In genomic region chr1:12179111-12179519, GRCh38 we compare ENCODE assay signal across 8 cellular contexts. TPM values are rescaled to one million over a fixed set of nuclear protein-coding genes. Genes with fewer than 3 reads are reported as not detected.
A peak's percentile ranks its signal among the peaks of the same experiment; 100 is the strongest.
DNase-seq lines count a peak whose midpoint lies in the region; ATAC-seq and TF ChIP-seq lines count a peak whose summit lies in the region.

No MANE protein-coding gene starts in this region.

- H3K27me3 ChIP-seq in breast epithelium (no peaks in the 10 kb centered on the region), prostate gland (replicated peaks; ENCODE audit: insufficient read depth) (peaks cover 2% of the 10 kb centered on the region)

- DNase-seq in breast epithelium (ENCODE audit: low spot score in 2 of 2) (no peak), MCF 10A (ENCODE audit: unreplicated experiment) (no peak), prostate gland (ENCODE audit: low spot score) (no peak), dedifferentiated amniotic fluid mesenchymal stem cell (ENCODE audit: extremely low spot score) (no peak)
- DNase-seq in stimulated activated naive CD8-positive, alpha-beta T cell treated with anti-CD3 and anti-CD28 coated beads, Interleukin-15, amount 100 ng/mL, for 72 hours: peak; percentile 73 to 88

- no peaks in the 10 kb centered on the region for H3K9me3 Mint-ChIP-seq in MCF 10A (ENCODE audit: unreplicated experiment)
- no peaks in the 10 kb centered on the region for H3K9me3 Mint-ChIP-seq in activated naive CD4-positive, alpha-beta T cell treated with anti-CD3 and anti-CD28 coated beads, Interleukin-2, amount 50 U/mL, for 24 hours
- no peaks in the 10 kb centered on the region for H3K9me3 Mint-ChIP-seq in stimulated activated naive CD8-positive, alpha-beta T cell treated with anti-CD3 and anti-CD28 coated beads, Interleukin-15, amount 100 ng/mL, for 72 hours

- peak overlapping the region in 1 of 3 donors; percentile 28 for H3K4me3 ChIP-seq in breast epithelium
- no peak overlapping the region for H3K4me3 ChIP-seq in mesodermal cell (ENCODE audit: extremely low read depth, insufficient read depth, low read length, poor library complexity, severe bottlenecking)
- H3K4me3 ChIP-seq in prostate gland: no peak overlapping the region

- H3K36me3 ChIP-seq in breast epithelium (no peaks in the 10 kb centered on the region), mesodermal cell (ENCODE audit: control insufficient read depth, insufficient read depth, low read length) (no peaks in the 10 kb centered on the region), prostate gland (no peaks in the 10 kb centered on the region)

- peak; percentile 79 for ATAC-seq in stimulated activated naive CD8-positive, alpha-beta T cell treated with anti-CD3 and anti-CD28 coated beads, Interleukin-15, amount 100 ng/mL, for 72 hours
- no peak for ATAC-seq in HG03135 (IDR thresholded peaks at IDR 0.05; ENCODE audit: unreplicated experiment)

- H3K4me1 Mint-ChIP-seq in MCF 10A (ENCODE audit: insufficient read depth, unreplicated experiment): peaks cover 6% of the 10 kb centered on the region
- peaks cover 81% of the 10 kb centered on the region for H3K4me1 Mint-ChIP-seq in activated naive CD4-positive, alpha-beta T cell treated with anti-CD3 and anti-CD28 coated beads, Interleukin-2, amount 50 U/mL, for 24 hours
- peaks cover 100% of the 10 kb centered on the region for H3K4me1 Mint-ChIP-seq in stimulated activated naive CD8-positive, alpha-beta T cell treated with anti-CD3 and anti-CD28 coated beads, Interleukin-15, amount 100 ng/mL, for 72 hours

- H3K4me3 Mint-ChIP-seq in MCF 10A (ENCODE audit: unreplicated experiment): no peak overlapping the region
- peak overlapping the region; percentile 86 for H3K4me3 Mint-ChIP-seq in activated naive CD4-positive, alpha-beta T cell treated with anti-CD3 and anti-CD28 coated beads, Interleukin-2, amount 50 U/mL, for 24 hours
- H3K4me3 Mint-ChIP-seq in stimulated activated naive CD8-positive, alpha-beta T cell treated with anti-CD3 and anti-CD28 coated beads, Interleukin-15, amount 100 ng/mL, for 72 hours: peak overlapping the region; percentile 84 to 86

- TF ChIP-seq POLR2A in breast epithelium (IDR thresholded peaks at IDR 0.05) (no peak), prostate gland (IDR thresholded peaks at IDR 0.05) (no peak)

- peak overlapping the region; percentile 52 to 81 for H3K27ac ChIP-seq in breast epithelium
- H3K27ac ChIP-seq in mesodermal cell (ENCODE audit: low read depth, low read length, severe bottlenecking): peak overlapping the region; percentile 76
- peak overlapping the region in 1 of 2 donors; percentile 17 for H3K27ac ChIP-seq in prostate gland

- TF ChIP-seq CTCF in breast epithelium (IDR thresholded peaks at IDR 0.05) (no peak), MCF 10A (IDR thresholded peaks at IDR 0.05; ENCODE audit: unreplicated experiment) (no peak), prostate gland (IDR thresholded peaks at IDR 0.05) (no peak)

- intact Hi-C loops in breast epithelium (cut with DNase I; ENCODE audit: low total_unique reads): no loop called here
- intact Hi-C loops in MCF 10A (cut with micrococcal nuclease): no loop called here
- intact Hi-C loops in prostate gland (cut with DNase I): no loop called here

- POLR2A ChIA-PET in MCF 10A (lab: Yijun Ruan, JAX): no interaction called here

- CTCF ChIA-PET in MCF 10A (lab: Yijun Ruan, JAX): interaction anchor here (0.6 to 0.9 kb wide), 2 partner anchors 56 to 94 kb away, joined by 3 read pairs; no protein-coding TSS in a partner anchor

- no peaks in the 10 kb centered on the region for H3K9me3 ChIP-seq in breast epithelium
- no peaks in the 10 kb centered on the region for H3K9me3 ChIP-seq in mesodermal cell (ENCODE audit: control insufficient read depth, low read length)
- no peaks in the 10 kb centered on the region for H3K9me3 ChIP-seq in prostate gland

- H3K27me3 Mint-ChIP-seq in MCF 10A (ENCODE audit: insufficient read depth, unreplicated experiment): peaks cover 27% of the 10 kb centered on the region
- H3K27me3 Mint-ChIP-seq in activated naive CD4-positive, alpha-beta T cell treated with anti-CD3 and anti-CD28 coated beads, Interleukin-2, amount 50 U/mL, for 24 hours: no peaks in the 10 kb centered on the region
- no peaks in the 10 kb centered on the region for H3K27me3 Mint-ChIP-seq in stimulated activated naive CD8-positive, alpha-beta T cell treated with anti-CD3 and anti-CD28 coated beads, Interleukin-15, amount 100 ng/mL, for 72 hours

- BruUV-seq in MCF 10A (replicated peaks; lab: Mats Ljungman, UMichigan): no TSS peak

- no peaks in the 10 kb centered on the region for H3K4me1 ChIP-seq in breast epithelium
- H3K4me1 ChIP-seq in mesodermal cell (ENCODE audit: control insufficient read depth, insufficient read depth, low read length, poor library complexity, severe bottlenecking): peaks cover 52% of the 10 kb centered on the region
- no peaks in the 10 kb centered on the region for H3K4me1 ChIP-seq in prostate gland (replicated peaks)

- no peaks in the 10 kb centered on the region for H3K36me3 Mint-ChIP-seq in MCF 10A (ENCODE audit: insufficient read depth, unreplicated experiment)
- peaks cover 2% of the 10 kb centered on the region for H3K36me3 Mint-ChIP-seq in activated naive CD4-positive, alpha-beta T cell treated with anti-CD3 and anti-CD28 coated beads, Interleukin-2, amount 50 U/mL, for 24 hours

- H3K27ac Mint-ChIP-seq in MCF 10A (ENCODE audit: low read depth, unreplicated experiment): no peak overlapping the region
- peak overlapping the region; percentile 99 for H3K27ac Mint-ChIP-seq in activated naive CD4-positive, alpha-beta T cell treated with anti-CD3 and anti-CD28 coated beads, Interleukin-2, amount 50 U/mL, for 24 hours
- peak overlapping the region; percentile 95 to 97 for H3K27ac Mint-ChIP-seq in stimulated activated naive CD8-positive, alpha-beta T cell treated with anti-CD3 and anti-CD28 coated beads, Interleukin-15, amount 100 ng/mL, for 72 hours

- WGBS in mesodermal cell (ENCODE audit: insufficient coverage in 2 of 2), 2 experiments: 56 to 67% methylated on average over 16 to 17 of the region's 17 CpGs
- WGBS in prostate gland: 49% methylated on average over 17 of the region's 17 CpGs

RNA-seq across cellular contexts. Expression of gene TNFRSF1B, which starts 12.3 kb away (rescaled TPM):
- 10 to 100 TPM; 25.0 to 48.8 (median 35.1) TPM for total RNA-seq in breast epithelium
- total RNA-seq in MCF 10A (2022): 0.22 TPM in 1 of 2 replicates, not detected in the other
- 19.3 TPM for polyA plus RNA-seq in mesodermal cell (2013, experiment 1 of 2)
- polyA plus RNA-seq in mesodermal cell (2013, experiment 2 of 2): 12.8 TPM
- total RNA-seq in prostate gland: 10 to 100 TPM; 10.9 to 18.4 TPM

RNA-seq across cellular contexts. Expression of gene VPS13D, which starts 50.7 kb away (rescaled TPM):
- 100 to 1,000 TPM in 1 of 3 donors, 10 to 100 TPM in 2; 73.9 to 115 (median 96.4) TPM for total RNA-seq in breast epithelium
- 36.5 and 39.3 TPM in 2 replicates for total RNA-seq in MCF 10A (2022)
- polyA plus RNA-seq in mesodermal cell (2013, experiment 1 of 2): 13.6 TPM
- polyA plus RNA-seq in mesodermal cell (2013, experiment 2 of 2): 8.5 TPM
- total RNA-seq in prostate gland: 10 to 100 TPM; 60.7 to 80.8 TPM

Comparison
In these comparisons a context has a peak if more than half of its experiments do, and no peak if none do; other contexts are left out.
1. DNase-seq: peak in stimulated activated naive CD8-positive, alpha-beta T cell treated with anti-CD3 and anti-CD28 coated beads, Interleukin-15, amount 100 ng/mL, for 72 hours (2 of 2); none in breast epithelium (0 of 2), MCF 10A (single experiment), prostate gland (single experiment) and dedifferentiated amniotic fluid mesenchymal stem cell (single experiment).